In genomic region chr15:28912422-28912821, GRCh38 we compare ENCODE assay signal across 2 cellular contexts.
TF ChIP-seq lines count a peak whose summit lies in the region.

No MANE protein-coding gene starts in this region.

TF ChIP-seq in GM23338, 12 proteins besides CTCF, POLR2A, EP300 and RAD21:
- TF ChIP-seq, protein P1, sequence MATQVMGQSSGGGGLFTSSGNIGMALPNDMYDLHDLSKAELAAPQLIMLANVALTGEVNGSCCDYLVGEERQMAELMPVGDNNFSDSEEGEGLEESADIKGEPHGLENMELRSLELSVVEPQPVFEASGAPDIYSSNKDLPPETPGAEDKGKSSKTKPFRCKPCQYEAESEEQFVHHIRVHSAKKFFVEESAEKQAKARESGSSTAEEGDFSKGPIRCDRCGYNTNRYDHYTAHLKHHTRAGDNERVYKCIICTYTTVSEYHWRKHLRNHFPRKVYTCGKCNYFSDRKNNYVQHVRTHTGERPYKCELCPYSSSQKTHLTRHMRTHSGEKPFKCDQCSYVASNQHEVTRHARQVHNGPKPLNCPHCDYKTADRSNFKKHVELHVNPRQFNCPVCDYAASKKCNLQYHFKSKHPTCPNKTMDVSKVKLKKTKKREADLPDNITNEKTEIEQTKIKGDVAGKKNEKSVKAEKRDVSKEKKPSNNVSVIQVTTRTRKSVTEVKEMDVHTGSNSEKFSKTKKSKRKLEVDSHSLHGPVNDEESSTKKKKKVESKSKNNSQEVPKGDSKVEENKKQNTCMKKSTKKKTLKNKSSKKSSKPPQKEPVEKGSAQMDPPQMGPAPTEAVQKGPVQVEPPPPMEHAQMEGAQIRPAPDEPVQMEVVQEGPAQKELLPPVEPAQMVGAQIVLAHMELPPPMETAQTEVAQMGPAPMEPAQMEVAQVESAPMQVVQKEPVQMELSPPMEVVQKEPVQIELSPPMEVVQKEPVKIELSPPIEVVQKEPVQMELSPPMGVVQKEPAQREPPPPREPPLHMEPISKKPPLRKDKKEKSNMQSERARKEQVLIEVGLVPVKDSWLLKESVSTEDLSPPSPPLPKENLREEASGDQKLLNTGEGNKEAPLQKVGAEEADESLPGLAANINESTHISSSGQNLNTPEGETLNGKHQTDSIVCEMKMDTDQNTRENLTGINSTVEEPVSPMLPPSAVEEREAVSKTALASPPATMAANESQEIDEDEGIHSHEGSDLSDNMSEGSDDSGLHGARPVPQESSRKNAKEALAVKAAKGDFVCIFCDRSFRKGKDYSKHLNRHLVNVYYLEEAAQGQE (IDR thresholded peaks at IDR 0.05; ENCODE audit: unreplicated experiment): no peak
- TF ChIP-seq, protein P2, sequence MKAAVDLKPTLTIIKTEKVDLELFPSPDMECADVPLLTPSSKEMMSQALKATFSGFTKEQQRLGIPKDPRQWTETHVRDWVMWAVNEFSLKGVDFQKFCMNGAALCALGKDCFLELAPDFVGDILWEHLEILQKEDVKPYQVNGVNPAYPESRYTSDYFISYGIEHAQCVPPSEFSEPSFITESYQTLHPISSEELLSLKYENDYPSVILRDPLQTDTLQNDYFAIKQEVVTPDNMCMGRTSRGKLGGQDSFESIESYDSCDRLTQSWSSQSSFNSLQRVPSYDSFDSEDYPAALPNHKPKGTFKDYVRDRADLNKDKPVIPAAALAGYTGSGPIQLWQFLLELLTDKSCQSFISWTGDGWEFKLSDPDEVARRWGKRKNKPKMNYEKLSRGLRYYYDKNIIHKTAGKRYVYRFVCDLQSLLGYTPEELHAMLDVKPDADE (IDR thresholded peaks at IDR 0.05): no peak
- TF ChIP-seq EZH2phosphoT487 (IDR thresholded peaks at IDR 0.05; ENCODE audit: unreplicated experiment): no peak
TF ChIP-seq in GM23338: peak in this region for 0.

TF ChIP-seq in K562, 482 proteins besides CTCF, POLR2A, EP300 and RAD21 (continues in another document):
- TF ChIP-seq PHF8 (IDR thresholded peaks at IDR 0.05; ENCODE audit: borderline replicate concordance, low read length): no peak
- TF ChIP-seq E2F1 (CRISPR knock-in tag; IDR thresholded peaks at IDR 0.05): no peak
- no peak for TF ChIP-seq MAFG (tag; conservative IDR thresholded peaks at IDR 0.05)
- TF ChIP-seq POLR3A (IDR thresholded peaks at IDR 0.05; ENCODE audit: borderline replicate concordance, extremely low read depth, insufficient read depth, insufficient read length): no peak
- TF ChIP-seq EZH2 (IDR thresholded peaks at IDR 0.05; ENCODE audit: borderline replicate concordance, low read depth, low read length): no peak
- TF ChIP-seq BRCA1 (IDR thresholded peaks at IDR 0.05): no peak
- TF ChIP-seq BRCA1 (CRISPR knock-in tag; IDR thresholded peaks at IDR 0.05): no peak
- no peak for TF ChIP-seq NR4A1 (CRISPR knock-in tag; IDR thresholded peaks at IDR 0.05)
- TF ChIP-seq NR4A1 (tag; IDR thresholded peaks at IDR 0.05): no peak
- TF ChIP-seq DMBX1 (CRISPR knock-in tag; IDR thresholded peaks at IDR 0.05; ENCODE audit: borderline replicate concordance): peak; percentile 68; the same call in 1 of the 2 replicates
- no peak for TF ChIP-seq SP1 (CRISPR knock-in tag; IDR thresholded peaks at IDR 0.05)
- TF ChIP-seq ZNF232 (CRISPR knock-in tag; IDR thresholded peaks at IDR 0.05): no peak
- TF ChIP-seq CXXC5 (CRISPR knock-in tag; IDR thresholded peaks at IDR 0.05): peak; percentile 34
- no peak for TF ChIP-seq ZBED1 (IDR thresholded peaks at IDR 0.05)
- no peak for TF ChIP-seq TRIM24 (IDR thresholded peaks at IDR 0.05)
- no peak for TF ChIP-seq FUS (optimal IDR thresholded peaks at IDR 0.05; ENCODE audit: low read depth, low read length)
- TF ChIP-seq ATF6 (CRISPR knock-in tag; IDR thresholded peaks at IDR 0.05): no peak
- TF ChIP-seq ZFP36 (IDR thresholded peaks at IDR 0.05; ENCODE audit: low read depth, low read length, partially characterized antibody): no peak
- TF ChIP-seq ELF4 (CRISPR knock-in tag; IDR thresholded peaks at IDR 0.05): no peak
- 0 out of 2 replicates have a peak, but pooled peaks have one; percentile 39 for TF ChIP-seq SOX6 (IDR thresholded peaks at IDR 0.05)
- TF ChIP-seq, protein P3, sequence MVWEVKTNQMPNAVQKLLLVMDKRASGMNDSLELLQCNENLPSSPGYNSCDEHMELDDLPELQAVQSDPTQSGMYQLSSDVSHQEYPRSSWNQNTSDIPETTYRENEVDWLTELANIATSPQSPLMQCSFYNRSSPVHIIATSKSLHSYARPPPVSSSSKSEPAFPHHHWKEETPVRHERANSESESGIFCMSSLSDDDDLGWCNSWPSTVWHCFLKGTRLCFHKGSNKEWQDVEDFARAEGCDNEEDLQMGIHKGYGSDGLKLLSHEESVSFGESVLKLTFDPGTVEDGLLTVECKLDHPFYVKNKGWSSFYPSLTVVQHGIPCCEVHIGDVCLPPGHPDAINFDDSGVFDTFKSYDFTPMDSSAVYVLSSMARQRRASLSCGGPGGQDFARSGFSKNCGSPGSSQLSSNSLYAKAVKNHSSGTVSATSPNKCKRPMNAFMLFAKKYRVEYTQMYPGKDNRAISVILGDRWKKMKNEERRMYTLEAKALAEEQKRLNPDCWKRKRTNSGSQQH (CRISPR knock-in tag; IDR thresholded peaks at IDR 0.05): no peak
- no peak for TF ChIP-seq HINFP (tag; conservative IDR thresholded peaks at IDR 0.05; ENCODE audit: low read depth)
- peak; percentile 54 for TF ChIP-seq ARID1B (IDR thresholded peaks at IDR 0.05)
- no peak for TF ChIP-seq ARID4B (CRISPR knock-in tag; IDR thresholded peaks at IDR 0.05)
- TF ChIP-seq ADNP (tag; IDR thresholded peaks at IDR 0.05): no peak
- TF ChIP-seq, protein P4, sequence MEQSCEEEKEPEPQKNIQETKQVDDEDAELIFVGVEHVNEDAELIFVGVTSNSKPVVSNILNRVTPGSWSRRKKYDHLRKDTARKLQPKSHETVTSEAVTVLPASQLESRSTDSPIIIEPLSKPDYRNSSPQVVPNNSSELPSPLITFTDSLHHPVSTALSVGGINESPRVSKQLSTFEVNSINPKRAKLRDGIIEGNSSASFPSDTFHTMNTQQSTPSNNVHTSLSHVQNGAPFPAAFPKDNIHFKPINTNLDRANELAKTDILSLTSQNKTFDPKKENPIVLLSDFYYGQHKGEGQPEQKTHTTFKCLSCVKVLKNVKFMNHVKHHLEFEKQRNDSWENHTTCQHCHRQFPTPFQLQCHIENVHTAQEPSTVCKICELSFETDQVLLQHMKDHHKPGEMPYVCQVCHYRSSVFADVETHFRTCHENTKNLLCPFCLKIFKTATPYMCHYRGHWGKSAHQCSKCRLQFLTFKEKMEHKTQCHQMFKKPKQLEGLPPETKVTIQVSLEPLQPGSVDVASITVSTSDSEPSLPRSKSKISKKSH (CRISPR knock-in tag; IDR thresholded peaks at IDR 0.05): no peak
- peak; percentile 36; the same call in 1 of the 2 replicates for TF ChIP-seq RNF2 (IDR thresholded peaks at IDR 0.05)
- TF ChIP-seq ZNF354B (CRISPR knock-in tag; IDR thresholded peaks at IDR 0.05): no peak
- TF ChIP-seq ZNF184 (CRISPR knock-in tag; IDR thresholded peaks at IDR 0.05): no peak
- no peak for TF ChIP-seq HNRNPH1 (optimal IDR thresholded peaks at IDR 0.05; ENCODE audit: low read depth, low read length)
- TF ChIP-seq, protein P5, sequence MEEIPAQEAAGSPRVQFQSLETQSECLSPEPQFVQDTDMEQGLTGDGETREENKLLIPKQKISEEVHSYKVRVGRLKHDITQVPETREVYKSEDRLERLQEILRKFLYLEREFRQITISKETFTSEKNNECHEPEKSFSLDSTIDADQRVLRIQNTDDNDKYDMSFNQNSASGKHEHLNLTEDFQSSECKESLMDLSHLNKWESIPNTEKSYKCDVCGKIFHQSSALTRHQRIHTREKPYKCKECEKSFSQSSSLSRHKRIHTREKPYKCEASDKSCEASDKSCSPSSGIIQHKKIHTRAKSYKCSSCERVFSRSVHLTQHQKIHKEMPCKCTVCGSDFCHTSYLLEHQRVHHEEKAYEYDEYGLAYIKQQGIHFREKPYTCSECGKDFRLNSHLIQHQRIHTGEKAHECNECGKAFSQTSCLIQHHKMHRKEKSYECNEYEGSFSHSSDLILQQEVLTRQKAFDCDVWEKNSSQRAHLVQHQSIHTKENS (CRISPR knock-in tag; IDR thresholded peaks at IDR 0.05): no peak
- TF ChIP-seq ZNF764 (CRISPR knock-in tag; IDR thresholded peaks at IDR 0.05; ENCODE audit: low read depth): no peak
- TF ChIP-seq KLF1 (tag; IDR thresholded peaks at IDR 0.05): no peak
- TF ChIP-seq PURB (CRISPR knock-in tag; IDR thresholded peaks at IDR 0.05; ENCODE audit: low read depth): no peak
- TF ChIP-seq ZNF592 (IDR thresholded peaks at IDR 0.05): peak; percentile 32; the same call in 1 of the 2 replicates
- no peak for TF ChIP-seq L3MBTL2 (IDR thresholded peaks at IDR 0.05)
